ENCODE assay signal across 23 cellular contexts in genomic region chr13:102504002-102504401, GRCh38.
"Had no signal": no experiment of that assay in that cellular context is flagged by ENCODE, and none has a peak within 500 bp of the region (broad histone marks: within the 10 kb centered on the region; RNA-seq: fewer than 3 reads in every experiment).

No MANE protein-coding gene starts in this region.

- H3K4me1 Mint-ChIP-seq: immature natural killer cell; naive thymus-derived CD8-positive, alpha-beta T cell; nephron progenitor cell; stimulated activated effector memory CD8-positive, alpha-beta T cell treated with anti-CD3 and anti-CD28 coated beads, Interleukin-12 subunit alpha, Interleukin-12 subunit beta, amount 100 ng/mL, for 72 hours had no signal

- H3K9me3 ChIP-seq: lower lobe of right lung, prostate gland, sigmoid colon, testis, tibial artery had no signal

- H3K4me3 ChIP-seq: dorsolateral prefrontal cortex, lower lobe of right lung, prostate gland, sigmoid colon, testis, tibial artery had no signal

- H3K9me3 Mint-ChIP-seq: stimulated activated effector memory CD8-positive, alpha-beta T cell treated with anti-CD3 and anti-CD28 coated beads, Interleukin-12 subunit alpha, Interleukin-12 subunit beta, amount 100 ng/mL, for 72 hours; type B pancreatic cell had no signal

- DNase-seq: dorsolateral prefrontal cortex; effector CD4-positive, alpha-beta T cell; hypothalamus; immature natural killer cell; islet precursor cell; kidney glomerular epithelial cell; left colon; left ventricle myocardium superior; lower lobe of right lung; naive thymus-derived CD8-positive, alpha-beta T cell; nephron progenitor cell; nucleus accumbens; right cardiac atrium; sigmoid colon; stimulated activated CD4-positive, alpha-beta T cell treated with anti-CD3 and anti-CD28 coated beads, Interleukin-2, amount 100 ng/mL, for 24 hours; stimulated activated CD4-positive, alpha-beta T cell treated with anti-CD3 and anti-CD28 coated beads, Interleukin-4, amount 100 ng/mL, for 24 hours; stimulated activated naive CD8-positive, alpha-beta T cell treated with anti-CD3 and anti-CD28 coated beads, Interleukin-15, Interleukin-2, amounts not matched to agents 100 U/mL and 50 U/mL, for 24 hours; substantia nigra; testis; tibial artery had no signal

- ATAC-seq: left colon; left ventricle myocardium superior; lower lobe of right lung; naive thymus-derived CD8-positive, alpha-beta T cell; right cardiac atrium; stimulated activated naive CD8-positive, alpha-beta T cell treated with anti-CD3 and anti-CD28 coated beads, Interleukin-15, Interleukin-2, amounts not matched to agents 100 U/mL and 50 U/mL, for 24 hours had no signal

- H3K4me1 ChIP-seq: lower lobe of right lung, prostate gland, sigmoid colon, testis, tibial artery had no signal

- H3K4me3 Mint-ChIP-seq: immature natural killer cell; nephron progenitor cell; stimulated activated effector memory CD8-positive, alpha-beta T cell treated with anti-CD3 and anti-CD28 coated beads, Interleukin-12 subunit alpha, Interleukin-12 subunit beta, amount 100 ng/mL, for 72 hours; type B pancreatic cell had no signal

- H3K27ac Mint-ChIP-seq: immature natural killer cell; naive thymus-derived CD8-positive, alpha-beta T cell; nephron progenitor cell; stimulated activated effector memory CD8-positive, alpha-beta T cell treated with anti-CD3 and anti-CD28 coated beads, Interleukin-12 subunit alpha, Interleukin-12 subunit beta, amount 100 ng/mL, for 72 hours; type B pancreatic cell had no signal

- H3K36me3 ChIP-seq: lower lobe of right lung, prostate gland, sigmoid colon, tibial artery had no signal

- H3K36me3 Mint-ChIP-seq: immature natural killer cell; stimulated activated effector memory CD8-positive, alpha-beta T cell treated with anti-CD3 and anti-CD28 coated beads, Interleukin-12 subunit alpha, Interleukin-12 subunit beta, amount 100 ng/mL, for 72 hours; type B pancreatic cell had no signal

- H3K27ac ChIP-seq: dorsolateral prefrontal cortex, lower lobe of right lung, prostate gland, sigmoid colon, testis, tibial artery had no signal

- H3K27me3 ChIP-seq: sigmoid colon, testis, tibial artery had no signal
